2 cellular contexts compared by ENCODE assay signal in the genomic region with DNA sequence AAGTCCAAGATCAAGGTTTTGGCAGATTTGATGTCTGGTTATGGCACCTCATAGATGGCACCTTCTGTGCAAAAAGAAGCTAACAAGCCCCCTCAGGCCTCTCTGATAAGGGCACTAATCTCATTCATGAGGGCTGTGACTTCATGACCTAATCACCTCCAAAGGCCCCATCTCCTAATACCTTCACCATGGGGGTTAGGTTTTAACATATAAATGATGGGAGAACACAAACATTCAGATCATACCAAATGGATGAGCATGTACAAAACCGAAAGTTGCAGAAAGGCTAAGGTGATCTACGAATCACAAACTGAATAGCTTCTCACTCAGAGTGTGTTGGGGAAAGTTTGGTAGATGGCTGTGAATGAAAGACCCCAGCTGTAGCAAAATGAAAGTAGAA.
TF ChIP-seq lines count a peak whose summit lies in the region.

No MANE protein-coding gene starts in this region.

TF ChIP-seq in HepG2, 621 proteins besides CTCF, POLR2A, EP300 and RAD21:
- no peak for TF ChIP-seq ZNF501 (CRISPR knock-in tag; IDR thresholded peaks at IDR 0.05)

TF ChIP-seq in IMR-90, 13 proteins besides CTCF, POLR2A, EP300 and RAD21:
- TF ChIP-seq, protein P1, sequence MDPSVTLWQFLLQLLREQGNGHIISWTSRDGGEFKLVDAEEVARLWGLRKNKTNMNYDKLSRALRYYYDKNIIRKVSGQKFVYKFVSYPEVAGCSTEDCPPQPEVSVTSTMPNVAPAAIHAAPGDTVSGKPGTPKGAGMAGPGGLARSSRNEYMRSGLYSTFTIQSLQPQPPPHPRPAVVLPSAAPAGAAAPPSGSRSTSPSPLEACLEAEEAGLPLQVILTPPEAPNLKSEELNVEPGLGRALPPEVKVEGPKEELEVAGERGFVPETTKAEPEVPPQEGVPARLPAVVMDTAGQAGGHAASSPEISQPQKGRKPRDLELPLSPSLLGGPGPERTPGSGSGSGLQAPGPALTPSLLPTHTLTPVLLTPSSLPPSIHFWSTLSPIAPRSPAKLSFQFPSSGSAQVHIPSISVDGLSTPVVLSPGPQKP (IDR thresholded peaks at IDR 0.05; ENCODE audit: borderline replicate concordance, low read depth, low read length): no peak
- no peak for TF ChIP-seq MAFK (IDR thresholded peaks at IDR 0.05; ENCODE audit: low read depth, low read length)
